Comparison of ENCODE assay signal across 9 cellular contexts in the genomic region with DNA sequence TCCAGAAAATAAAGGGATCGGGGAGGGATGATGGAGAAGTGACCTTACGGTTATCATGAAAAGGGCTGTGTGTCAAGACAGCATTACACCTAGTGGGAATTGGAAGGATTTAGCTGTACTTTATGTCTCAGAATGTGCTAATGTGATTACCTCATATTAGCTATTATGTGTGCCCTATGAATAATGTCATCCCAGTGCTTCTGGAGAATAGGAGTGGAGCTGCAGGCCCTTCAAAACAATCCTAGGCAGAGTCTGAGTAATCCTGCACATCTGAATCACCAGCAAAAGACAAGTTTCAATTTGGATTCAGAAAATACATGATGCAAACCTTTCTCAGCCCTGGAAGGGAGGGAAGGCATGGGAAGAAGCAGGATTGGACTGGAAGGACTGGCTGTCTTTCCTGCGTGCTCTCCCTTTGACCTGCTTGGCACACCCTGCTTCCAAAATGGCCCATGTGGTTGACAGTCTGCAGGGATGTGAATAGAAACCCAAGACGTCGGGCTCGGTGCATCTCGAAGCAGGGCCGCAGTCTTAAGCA. TPM values are rescaled to one million over a fixed set of nuclear protein-coding genes. Genes with fewer than 3 reads are reported as not detected.
A peak's percentile ranks its signal among the peaks of the same experiment; 100 is the strongest.
DNase-seq lines count a peak whose midpoint lies in the region; ATAC-seq and TF ChIP-seq lines count a peak whose summit lies in the region.
"Had no signal": no experiment of that assay in that cellular context is flagged by ENCODE, and none has a peak within 500 bp of the region (broad histone marks: within the 10 kb centered on the region; RNA-seq: fewer than 3 reads in every experiment).

No MANE protein-coding gene starts in this region.

- H3K4me3 ChIP-seq in adrenal gland (no peak overlapping the region), heart left ventricle (no peak overlapping the region), rectal smooth muscle tissue (ENCODE audit: low read length) (no peak overlapping the region)

- peaks cover 43 to 84% of the 10 kb centered on the region in 2 donors for H3K4me1 ChIP-seq in adrenal gland (replicated peaks in 1 of 2)
- H3K4me1 ChIP-seq in heart left ventricle = peaks cover 40 to 100% (median 98%) of the 10 kb centered on the region in 12 donors
- H3K4me1 ChIP-seq in rectal smooth muscle tissue (ENCODE audit: control insufficient read depth, insufficient read depth, low read length) = peaks cover 86% of the 10 kb centered on the region

- DNase-seq in CD1c-positive myeloid dendritic cell (ENCODE audit: extremely low spot score) (peak; percentile 56), adrenal gland (peak in 5 of 7 donors; percentile 42 to 58 (median 47)), heart left ventricle (peak in 4 of 5 donors; percentile 51 to 75 (median 62)), NCI-H2107 treated with DMSO at 0.1 percent for 48 hours (lab: John Stamatoyannopoulos, UW; ENCODE audit: unreplicated experiment) (no peak), NOMO-1 treated with dmso at 0.1 percent for 144 hours (lab: John Stamatoyannopoulos, UW; ENCODE audit: unreplicated experiment) (no peak)
- DNase-seq in activated CD4-positive, alpha-beta T cell treated with anti-CD3 and anti-CD28 coated beads, Interleukin-2, amount 50 U/mL, for 4 hours = no peak
- no peak for DNase-seq in NK-92 treated with Interleukin-12 subunit alpha and Interleukin-12 subunit beta, amount 100 ng/mL, for 24 hours (lab: John Stamatoyannopoulos, UW)
- DNase-seq: activated B cell treated with CpG ODN at 0.5 μM for 24 hours had no signal

- H3K36me3 ChIP-seq in adrenal gland (replicated peaks in 1 of 2) = no peaks in the 10 kb centered on the region
- H3K36me3 ChIP-seq in heart left ventricle = no peaks in the 10 kb centered on the region
- H3K36me3 ChIP-seq in rectal smooth muscle tissue (ENCODE audit: control insufficient read depth, insufficient read depth, low read length) = no peaks in the 10 kb centered on the region

- intact Hi-C loops in adrenal gland (cut with DNase I) (loop anchor here in 1 of 2 donors (10.0 kb wide), 1 partner anchor 62 kb away; no protein-coding TSS in a partner anchor), heart left ventricle (cut with DNase I) (loop anchor here in 9 of 10 donors (2.0 to 10.0 kb wide), 7 partner anchors 68 to 464 kb away; no protein-coding TSS in a partner anchor)

- H3K9ac ChIP-seq in rectal smooth muscle tissue (ENCODE audit: low read length) = peak overlapping the region; percentile 32

- TF ChIP-seq POLR2A in adrenal gland (IDR thresholded peaks at IDR 0.05) = peak in 1 of 2 donors; percentile 29
- TF ChIP-seq POLR2A in heart left ventricle (IDR thresholded peaks at IDR 0.05) = no peak

- H3K9me3 ChIP-seq in adrenal gland (replicated peaks in 1 of 3) (no peaks in the 10 kb centered on the region), heart left ventricle (no peaks in the 10 kb centered on the region)

- TF ChIP-seq CTCF in adrenal gland (IDR thresholded peaks at IDR 0.05) (no peak), heart left ventricle (IDR thresholded peaks at IDR 0.05) (no peak)

- H3K27ac ChIP-seq in adrenal gland = peak overlapping the region; percentile 82 to 94 (median 87)
- peak overlapping the region; percentile 91 to 99 (median 98) for H3K27ac ChIP-seq in heart left ventricle
- peak overlapping the region; percentile 98 for H3K27ac ChIP-seq in rectal smooth muscle tissue (ENCODE audit: low read depth, low read length)

- H3K27me3 ChIP-seq in adrenal gland (no peaks in the 10 kb centered on the region), heart left ventricle (no peaks in the 10 kb centered on the region), rectal smooth muscle tissue (ENCODE audit: control insufficient read depth, insufficient read depth, low read length) (no peaks in the 10 kb centered on the region)

- ATAC-seq in heart left ventricle = peak; percentile 21 to 64 (median 53)

- 63 to 88% (median 71%) methylated on average over 6 to 8 of the region's 8 CpGs for WGBS in adrenal gland, 4 donors
- WGBS in heart left ventricle, 4 donors = 28 to 36% (median 34%) methylated on average over 8 of the region's 8 CpGs

RNA-seq across cellular contexts. Expression of a gene that starts 54.1 kb away (rescaled TPM):
- total RNA-seq in adrenal gland = 10 to 100 TPM in 7 of 8 donors, 1 to 10 TPM in 1; 9.2 to 18.3 (median 13.1) TPM
- 10 to 100 TPM; 11.1 to 79.7 (median 48.5) TPM for polyA plus RNA-seq in adrenal gland
- 10 to 100 TPM in 4 of 9 donors, 1 to 10 TPM in 5; 7.1 to 18.2 (median 9.9) TPM for total RNA-seq in heart left ventricle
- 10 to 100 TPM in 1 of 2 donors, 1 to 10 TPM in 1; 4.8 to 15.9 TPM for polyA plus RNA-seq in heart left ventricle

Comparison
In these comparisons a context has a peak if more than half of its experiments do, and no peak if none do; other contexts are left out.
1. DNase-seq: peak in CD1c-positive myeloid dendritic cell (single experiment), adrenal gland (5 of 7) and heart left ventricle (4 of 5); none in NCI-H2107 treated with DMSO at 0.1 percent for 48 hours (single experiment), activated CD4-positive, alpha-beta T cell treated with anti-CD3 and anti-CD28 coated beads, Interleukin-2, amount 50 U/mL, for 4 hours (0 of 2), NK-92 treated with Interleukin-12 subunit alpha and Interleukin-12 subunit beta, amount 100 ng/mL, for 24 hours (single experiment) and NOMO-1 treated with dmso at 0.1 percent for 144 hours (single experiment).
2. Peak in every context shown above with its lines, with median percentiles within 50 percentile points of each other: H3K27ac ChIP-seq.